8 cellular contexts compared by ENCODE assay signal in genomic region chr10:89837173-89838001, GRCh38.
DNase-seq lines count a peak whose midpoint lies in the region; ATAC-seq, FAIRE-seq and TF ChIP-seq lines count a peak whose summit lies in the region.

No MANE protein-coding gene starts in this region.

- H3K36me3 ChIP-seq in right atrium auricular region, result no peaks in the 10 kb centered on the region

- FAIRE-seq in GM12891 (lab: Jason Lieb, UNC), result peak; percentile 55
- no peak for FAIRE-seq in H54 (lab: Jason Lieb, UNC)

- H3K4me3 ChIP-seq in right atrium auricular region, result peak overlapping the region; percentile 39 to 54

- peaks cover 0 to 13% of the 10 kb centered on the region in 2 donors for H3K4me1 ChIP-seq in right atrium auricular region

- peaks cover 0 to 9% of the 10 kb centered on the region in 2 donors for H3K9me3 ChIP-seq in right atrium auricular region

- TF ChIP-seq POLR2A in GM12891 (IDR thresholded peaks at IDR 0.05; ENCODE audit: low read depth, low read length) (no peak), H54 (IDR thresholded peaks at IDR 0.05; ENCODE audit: low read depth, low read length) (no peak)

- ATAC-seq in HG03571 (IDR thresholded peaks at IDR 0.05; ENCODE audit: unreplicated experiment), result peak; percentile 58
- no peak for ATAC-seq in GM21515 (IDR thresholded peaks at IDR 0.05; ENCODE audit: unreplicated experiment)

- no peaks in the 10 kb centered on the region for H3K27me3 ChIP-seq in right atrium auricular region

- peak; percentile 38 for DNase-seq in GM12891 (ENCODE audit: insufficient read length, low spot score)
- DNase-seq in activated naive CD4-positive, alpha-beta T cell treated with Interleukin-2 at 50 U/mL for 16 hours, result peak; percentile 28
- no peak for DNase-seq in right atrium auricular region (ENCODE audit: low spot score)
- peak; percentile 34 to 37 for DNase-seq in stimulated activated CD4-positive, alpha-beta T cell treated with anti-CD3 and anti-CD28 coated beads, Interleukin-2, amount 100 ng/mL, for 24 hours
- no peak for DNase-seq in H54 (ENCODE audit: insufficient read length, low spot score)
- no peak for DNase-seq in NCI-H1048 (lab: John Stamatoyannopoulos, UW)

- TF ChIP-seq CTCF in right atrium auricular region (IDR thresholded peaks at IDR 0.05), result no peak

- peak overlapping the region in 1 of 2 donors; percentile 29 for H3K27ac ChIP-seq in right atrium auricular region

TF ChIP-seq in GM12891, 5 proteins besides CTCF, POLR2A, EP300 and RAD21:
- TF ChIP-seq POLR2AphosphoS5 (IDR thresholded peaks at IDR 0.05; ENCODE audit: low read depth, low read length) (no peak), POU2F2 (IDR thresholded peaks at IDR 0.05; ENCODE audit: low read depth, low read length) (no peak), TAF1 (IDR thresholded peaks at IDR 0.05; ENCODE audit: low read depth, low read length) (no peak; the same call in 1 of the 2 replicates), PAX5 (IDR thresholded peaks at IDR 0.05; ENCODE audit: insufficient read depth, low read length, severe bottlenecking) (no peak), SPI1 (IDR thresholded peaks at IDR 0.05; ENCODE audit: low read depth, low read length) (no peak)

Comparison
In these comparisons a context has a peak if more than half of its experiments do, and no peak if none do; other contexts are left out.
1. DNase-seq: peak in GM12891 (single experiment), activated naive CD4-positive, alpha-beta T cell treated with Interleukin-2 at 50 U/mL for 16 hours (single experiment) and stimulated activated CD4-positive, alpha-beta T cell treated with anti-CD3 and anti-CD28 coated beads, Interleukin-2, amount 100 ng/mL, for 24 hours (2 of 2); none in right atrium auricular region (single experiment), H54 (single experiment) and NCI-H1048 (single experiment).